In genomic region chr10:72461085-72461484, GRCh38 we compare ENCODE assay signal across 16 cellular contexts.
"Had no signal": no experiment of that assay in that cellular context is flagged by ENCODE, and none has a peak within 500 bp of the region (broad histone marks: within the 10 kb centered on the region; RNA-seq: fewer than 3 reads in every experiment).

No MANE protein-coding gene starts in this region.

- ATAC-seq: heart left ventricle; pancreas; stimulated activated effector memory CD8-positive, alpha-beta T cell treated with anti-CD3 and anti-CD28 coated beads, Interleukin-12 subunit alpha, Interleukin-12 subunit beta, amount 100 ng/mL, for 72 hours had no signal

- H3K27ac ChIP-seq: heart left ventricle, left ventricle myocardium inferior, neural progenitor cell, pancreas, right atrium auricular region, tibial nerve, vagina had no signal

- H3K36me3 ChIP-seq: neural progenitor cell, pancreas, right atrium auricular region, vagina had no signal

- DNase-seq: activated B cell treated with CpG ODN at 0.5 μM for 24 hours; activated CD4-positive, alpha-beta T cell treated with anti-CD3 and anti-CD28 coated beads, Interleukin-2, amount 10 ng/mL, durations not matched to agents 7 days and 5 days; activated effector memory CD4-positive, alpha-beta T cell treated with Interleukin-2 at 50 U/mL for 16 hours; activated T-cell treated with anti-CD3 and anti-CD28 coated beads for 4 hours; amniotic stem cell; foreskin melanocyte; left ventricle myocardium inferior; mesenchymal stem cell; pancreas; T1000 had no signal

- H3K9me3 ChIP-seq: heart left ventricle, left ventricle myocardium inferior, pancreas, right atrium auricular region, tibial nerve, vagina had no signal

- H3K4me3 ChIP-seq: heart left ventricle, left ventricle myocardium inferior, neural progenitor cell, pancreas, right atrium auricular region, tibial nerve, vagina had no signal

- H3K4me1 ChIP-seq: pancreas, vagina had no signal

- H3K27me3 ChIP-seq: heart left ventricle, neural progenitor cell, pancreas, right atrium auricular region, tibial nerve, vagina had no signal
